Comparison of ENCODE assay signal across 18 cellular contexts in the genomic region with DNA sequence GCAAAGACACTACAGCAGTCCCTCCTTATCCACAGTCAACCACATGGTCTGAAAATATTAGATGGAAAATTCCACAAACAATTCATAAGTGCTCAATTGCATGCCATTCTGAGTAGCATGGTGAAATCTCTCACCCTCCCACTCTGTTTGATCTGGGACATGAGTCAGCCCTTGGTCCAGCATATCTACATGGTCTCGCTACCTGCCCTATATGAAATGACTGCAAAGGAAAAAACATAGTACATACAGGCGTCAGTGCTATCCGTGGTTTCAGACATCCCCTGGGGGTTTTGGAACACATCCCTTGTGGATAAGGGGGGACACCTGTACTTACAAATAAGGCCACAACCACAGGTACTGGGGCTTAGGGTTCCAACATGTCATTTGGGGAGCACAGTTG.
A peak's percentile ranks its signal among the peaks of the same experiment; 100 is the strongest.
DNase-seq lines count a peak whose midpoint lies in the region; ATAC-seq and TF ChIP-seq lines count a peak whose summit lies in the region.
"Had no signal": no experiment of that assay in that cellular context is flagged by ENCODE, and none has a peak within 500 bp of the region (broad histone marks: within the 10 kb centered on the region; RNA-seq: fewer than 3 reads in every experiment).

No MANE protein-coding gene starts in this region.

- TF ChIP-seq CTCF in natural killer cell (IDR thresholded peaks at IDR 0.05) = no peak
- TF ChIP-seq CTCF in RWPE2 (IDR thresholded peaks at IDR 0.05; ENCODE audit: poor library complexity, severe bottlenecking) = no peak
- TF ChIP-seq CTCF in fibroblast of pulmonary artery (IDR thresholded peaks at IDR 0.05; ENCODE audit: low read length, missing control alignments) = no peak
- TF ChIP-seq CTCF in HFFc6 (IDR thresholded peaks at IDR 0.05) = no peak

- peaks cover 4% of the 10 kb centered on the region for H3K9me3 Mint-ChIP-seq in natural killer cell treated with Interleukin-12 subunit alpha and Interleukin-12 subunit beta and Interleukin-15 and Interleukin-18, amount 100 ng/mL, for 72 hours
- H3K9me3 Mint-ChIP-seq in natural killer cell (peaks cover 0 to 3% of the 10 kb centered on the region in 2 donors), HFFc6 (peaks cover 11% of the 10 kb centered on the region)

- H3K4me3 Mint-ChIP-seq in natural killer cell treated with Interleukin-12 subunit alpha and Interleukin-12 subunit beta and Interleukin-15 and Interleukin-18, amount 100 ng/mL, for 72 hours = peak overlapping the region; percentile 9
- H3K4me3 Mint-ChIP-seq in natural killer cell (no peak overlapping the region), HFFc6 (no peak overlapping the region)

- H3K27ac Mint-ChIP-seq in natural killer cell treated with Interleukin-12 subunit alpha and Interleukin-12 subunit beta and Interleukin-15 and Interleukin-18, amount 100 ng/mL, for 72 hours = no peak overlapping the region
- H3K27ac Mint-ChIP-seq in natural killer cell (no peak overlapping the region), HFFc6 (no peak overlapping the region)

- DNase-seq in natural killer cell treated with Interleukin-12 subunit alpha and Interleukin-12 subunit beta and Interleukin-15 and Interleukin-18, amount 100 ng/mL, for 72 hours (ENCODE audit: low spot score) = no peak
- no peak for DNase-seq in natural killer cell
- no peak for DNase-seq in RWPE2 (ENCODE audit: low spot score)
- peak; percentile 50 for DNase-seq in fibroblast of pulmonary artery (ENCODE audit: low read depth)
- DNase-seq in substantia nigra (lab: John Stamatoyannopoulos, UW) = no peak
- DNase-seq in HFFc6 = no peak
- DNase-seq: adrenal gland, cortex of kidney, DMS 273 treated with DMSO at 0.1 percent for 48 hours, erythroblast, NCI-H2081, NCI-H82, Right ventricle myocardium superior, sigmoid colon had no signal

- peaks cover 6% of the 10 kb centered on the region for H3K36me3 Mint-ChIP-seq in natural killer cell treated with Interleukin-12 subunit alpha and Interleukin-12 subunit beta and Interleukin-15 and Interleukin-18, amount 100 ng/mL, for 72 hours
- H3K36me3 Mint-ChIP-seq in natural killer cell (no peaks in the 10 kb centered on the region), HFFc6 (ENCODE audit: low read depth) (peaks cover 22% of the 10 kb centered on the region)

- no peaks in the 10 kb centered on the region for H3K27me3 ChIP-seq in RWPE2 (ENCODE audit: insufficient read depth, poor library complexity, severe bottlenecking)
- H3K27me3 ChIP-seq: adrenal gland, sigmoid colon, suprapubic skin had no signal

- H3K4me1 Mint-ChIP-seq in natural killer cell treated with Interleukin-12 subunit alpha and Interleukin-12 subunit beta and Interleukin-15 and Interleukin-18, amount 100 ng/mL, for 72 hours (ENCODE audit: low read depth in 2 of 2) = peaks cover 5 to 14% of the 10 kb centered on the region in 2 donors
- H3K4me1 Mint-ChIP-seq in natural killer cell (peaks cover 0 to 13% of the 10 kb centered on the region in 2 donors), HFFc6 (ENCODE audit: low read depth) (peaks cover 39% of the 10 kb centered on the region)

- no peaks in the 10 kb centered on the region for H3K27me3 Mint-ChIP-seq in natural killer cell treated with Interleukin-12 subunit alpha and Interleukin-12 subunit beta and Interleukin-15 and Interleukin-18, amount 100 ng/mL, for 72 hours
- H3K27me3 Mint-ChIP-seq in natural killer cell (ENCODE audit: low read depth in 2 of 2) (peaks cover 0 to 7% of the 10 kb centered on the region in 2 donors), HFFc6 (ENCODE audit: insufficient read depth) (no peaks in the 10 kb centered on the region; the same call in 1 of the 2 replicates)

- H3K36me3 ChIP-seq in RWPE2 (ENCODE audit: low read depth) = no peaks in the 10 kb centered on the region
- H3K36me3 ChIP-seq: adrenal gland, HAP-1, sigmoid colon, suprapubic skin had no signal

- no peaks in the 10 kb centered on the region for H3K9me3 ChIP-seq in RWPE2 (ENCODE audit: severe bottlenecking)
- H3K9me3 ChIP-seq: adrenal gland, HAP-1, sigmoid colon, suprapubic skin had no signal

- no peak overlapping the region for H3K4me3 ChIP-seq in RWPE2 (ENCODE audit: severe bottlenecking)
- H3K4me3 ChIP-seq in fibroblast of pulmonary artery (replicated peaks; ENCODE audit: low read depth, low read length) = no peak overlapping the region
- H3K4me3 ChIP-seq: adrenal gland, HAP-1, sigmoid colon, suprapubic skin had no signal

- H3K4me1 ChIP-seq in RWPE2 (ENCODE audit: insufficient read depth, poor library complexity, severe bottlenecking) = no peaks in the 10 kb centered on the region
- H3K4me1 ChIP-seq: adrenal gland, HAP-1, sigmoid colon had no signal

- no peak overlapping the region for H3K27ac ChIP-seq in RWPE2 (ENCODE audit: poor library complexity, severe bottlenecking)
- H3K27ac ChIP-seq in substantia nigra (ENCODE audit: low read depth, low read length, poor library complexity, severe bottlenecking) = peak overlapping the region; percentile 22
- H3K27ac ChIP-seq: adrenal gland, sigmoid colon, suprapubic skin had no signal

- intact Hi-C loops in natural killer cell (cut with micrococcal nuclease) = no loop called here

- ATAC-seq in natural killer cell treated with Interleukin-12 subunit alpha and Interleukin-12 subunit beta and Interleukin-15 and Interleukin-18, amount 100 ng/mL, for 72 hours = peak; percentile 47 to 57
- ATAC-seq in natural killer cell = no peak
- peak; percentile 42; the same call in 1 of the 3 replicates for ATAC-seq in RWPE2 (ENCODE audit: low read depth)
- ATAC-seq in HG02870 (IDR thresholded peaks at IDR 0.05; ENCODE audit: unreplicated experiment) = no peak
- no peak for ATAC-seq in GM21825 (IDR thresholded peaks at IDR 0.05; ENCODE audit: unreplicated experiment)

Comparison
In these comparisons a context has a peak if more than half of its experiments do, and no peak if none do; other contexts are left out.
1. ATAC-seq: peak in natural killer cell treated with Interleukin-12 subunit alpha and Interleukin-12 subunit beta and Interleukin-15 and Interleukin-18, amount 100 ng/mL, for 72 hours (2 of 2) and RWPE2 (single experiment); none in natural killer cell (0 of 3), HG02870 (single experiment) and GM21825 (single experiment).